8 cellular contexts compared by ENCODE assay signal in genomic region chr10:22251751-22252285, GRCh38. TPM values are rescaled to one million over a fixed set of nuclear protein-coding genes. Genes with fewer than 3 reads are reported as not detected.
A peak's percentile ranks its signal among the peaks of the same experiment; 100 is the strongest.
DNase-seq lines count a peak whose midpoint lies in the region; ATAC-seq, FAIRE-seq and TF ChIP-seq lines count a peak whose summit lies in the region.

No MANE protein-coding gene starts in this region.

- peak; percentile 53 for ATAC-seq in HG02759 (IDR thresholded peaks at IDR 0.05; ENCODE audit: unreplicated experiment)

- BruUV-seq in endothelial cell of umbilical vein (replicated peaks; lab: Mats Ljungman, UMichigan), result no TSS peak

- peak; percentile 47 for FAIRE-seq in endothelial cell of umbilical vein (lab: Jason Lieb, UNC)

- POLR2A ChIA-PET in endothelial cell of umbilical vein (lab: Charles Lee), result no interaction called here

- no peak for TF ChIP-seq CTCF in endothelial cell of umbilical vein (IDR thresholded peaks at IDR 0.05; ENCODE audit: extremely low read depth in 1 of 2, insufficient read depth in 1 of 2, low read depth in 1 of 2, low read length in 2 of 2)

- H3K4me3 ChIP-seq in endothelial cell of umbilical vein (replicated peaks in 1 of 3; ENCODE audit: insufficient read depth in 1 of 3, low read depth in 1 of 3, low read length in 3 of 3), result peak overlapping the region; percentile 58 to 87 (median 58)

- DNase-seq in NCI-H345 (lab: John Stamatoyannopoulos, UW) (peak; percentile 33), endothelial cell of umbilical vein (ENCODE audit: low read depth, low spot score) (peak; percentile 67), middle frontal gyrus (ENCODE audit: extremely low spot score, low spot score) (peak; percentile 53), NCI-H2171 treated with DMSO at 0.1 percent for 48 hours (lab: John Stamatoyannopoulos, UW) (no peak)
- DNase-seq in activated CD8-positive, alpha-beta memory T cell treated with anti-CD3 and anti-CD28 coated beads for 48 hours (ENCODE audit: low read depth in 2 of 3, low spot score in 2 of 3), result peak in 2 of 3 experiments; percentile 27 to 40
- DNase-seq in stimulated activated CD8-positive, alpha-beta memory T cell treated with anti-CD3 and anti-CD28 coated beads, Interleukin-4, amount 100 ng/mL, for 1 hour (ENCODE audit: low read depth in 2 of 2, low spot score in 1 of 2), result peak; percentile 36 to 41

- CTCF ChIA-PET in endothelial cell of umbilical vein (lab: Charles Lee), result no interaction called here

- H3K9me1 ChIP-seq in endothelial cell of umbilical vein (replicated peaks; ENCODE audit: control insufficient read depth, extremely low read depth, insufficient read depth, low read length), result no peaks in the 10 kb centered on the region

- TF ChIP-seq POLR2A in GM15510 (IDR thresholded peaks at IDR 0.05; ENCODE audit: borderline replicate concordance, extremely low read depth, insufficient read length) (peak; percentile 31), endothelial cell of umbilical vein (IDR thresholded peaks at IDR 0.05; ENCODE audit: low read depth, low read length) (no peak)

- intact Hi-C loops in endothelial cell of umbilical vein (cut with micrococcal nuclease), result loop anchor here (1.0 to 5.0 kb wide), 5 partner anchors 23 to 735 kb away; partner anchors contain the start of genes COMMD3 and DNAJC1

- dilution Hi-C loops in endothelial cell of umbilical vein (cut with MboI; ENCODE audit: extremely low pct_ligation_motif_present, low sequenced_read_pairs), result no loop called here

- peak overlapping the region; percentile 81 for H3K27ac ChIP-seq in endothelial cell of umbilical vein (ENCODE audit: insufficient read depth, low read depth, low read length)

- H3K9ac ChIP-seq in endothelial cell of umbilical vein (replicated peaks; ENCODE audit: extremely low read depth, insufficient read depth, low read length), result peak overlapping the region; percentile 93

- H3K4me1 ChIP-seq in endothelial cell of umbilical vein (ENCODE audit: control insufficient read depth, extremely low read depth, insufficient read depth, low read length), result peaks cover 5% of the 10 kb centered on the region

- H3K79me2 ChIP-seq in endothelial cell of umbilical vein (ENCODE audit: control insufficient read depth, insufficient read depth, low read length), result no peaks in the 10 kb centered on the region

- no peaks in the 10 kb centered on the region for H3K36me3 ChIP-seq in endothelial cell of umbilical vein (ENCODE audit: control insufficient read depth in 2 of 2, extremely low read depth in 1 of 2, insufficient read depth in 2 of 2, low read length in 2 of 2)

- H3K4me2 ChIP-seq in endothelial cell of umbilical vein (ENCODE audit: insufficient read depth, low read length), result peak overlapping the region; percentile 98

- no peaks in the 10 kb centered on the region for H3K9me3 ChIP-seq in endothelial cell of umbilical vein (replicated peaks; ENCODE audit: control insufficient read depth, insufficient read depth, low read length)

- H3K27me3 ChIP-seq in endothelial cell of umbilical vein (ENCODE audit: control insufficient read depth in 2 of 2, insufficient read depth in 2 of 2, low read length in 2 of 2), result peaks cover under 1 to 1% of the 10 kb centered on the region in 2 experiments

- peak overlapping the region; percentile 99 for H2AFZ ChIP-seq in endothelial cell of umbilical vein (ENCODE audit: low read depth, low read length)

- H4K20me1 ChIP-seq in endothelial cell of umbilical vein (replicated peaks; ENCODE audit: control insufficient read depth, extremely low read depth, insufficient read depth, low read length), result no peaks in the 10 kb centered on the region

TF ChIP-seq in endothelial cell of umbilical vein, 7 proteins besides CTCF, POLR2A, EP300 and RAD21:
- TF ChIP-seq GATA2 (IDR thresholded peaks at IDR 0.05; ENCODE audit: insufficient read depth, insufficient read length, low read depth, low read length), result no peak
- no peak for TF ChIP-seq JUN (IDR thresholded peaks at IDR 0.05; ENCODE audit: borderline replicate concordance, insufficient read depth, insufficient read length, low read depth)
- no peak for TF ChIP-seq FOS (IDR thresholded peaks at IDR 0.05; ENCODE audit: borderline replicate concordance, insufficient read depth, low read length)
- no peak for TF ChIP-seq EZH2 (IDR thresholded peaks at IDR 0.05; ENCODE audit: borderline replicate concordance, low read depth, low read length, severe bottlenecking)
- TF ChIP-seq MYC (IDR thresholded peaks at IDR 0.05; ENCODE audit: low read depth, low read length), result no peak
- TF ChIP-seq MAX (IDR thresholded peaks at IDR 0.05; ENCODE audit: insufficient read depth, insufficient read length), result no peak
TF ChIP-seq in endothelial cell of umbilical vein: peak in this region for 0.

RNA-seq across cellular contexts. Expression of gene EBLN1, which starts 34.0 kb away (rescaled TPM):
- total RNA-seq in endothelial cell of umbilical vein, result not detected in 2 replicates
- polyA plus RNA-seq in endothelial cell of umbilical vein, result not detected in 2 replicates
- polyA plus RNA-seq in endothelial cell of umbilical vein (2011; cell fraction: cytosol; rRNA removed), result not detected in 2 replicates
- polyA plus RNA-seq in endothelial cell of umbilical vein (2011; cell fraction: nucleus; rRNA removed), result not detected in 2 replicates
- polyA plus RNA-seq in endothelial cell of umbilical vein (2012), result not detected in 2 replicates
- polyA minus RNA-seq in endothelial cell of umbilical vein, result not detected in 2 replicates
- polyA minus RNA-seq in endothelial cell of umbilical vein (2011; cell fraction: cytosol; rRNA and poly(A)+ RNA removed), result not detected
- not detected in 2 replicates for polyA minus RNA-seq in endothelial cell of umbilical vein (2011; cell fraction: nucleus; rRNA and poly(A)+ RNA removed)
